In the genomic region with DNA sequence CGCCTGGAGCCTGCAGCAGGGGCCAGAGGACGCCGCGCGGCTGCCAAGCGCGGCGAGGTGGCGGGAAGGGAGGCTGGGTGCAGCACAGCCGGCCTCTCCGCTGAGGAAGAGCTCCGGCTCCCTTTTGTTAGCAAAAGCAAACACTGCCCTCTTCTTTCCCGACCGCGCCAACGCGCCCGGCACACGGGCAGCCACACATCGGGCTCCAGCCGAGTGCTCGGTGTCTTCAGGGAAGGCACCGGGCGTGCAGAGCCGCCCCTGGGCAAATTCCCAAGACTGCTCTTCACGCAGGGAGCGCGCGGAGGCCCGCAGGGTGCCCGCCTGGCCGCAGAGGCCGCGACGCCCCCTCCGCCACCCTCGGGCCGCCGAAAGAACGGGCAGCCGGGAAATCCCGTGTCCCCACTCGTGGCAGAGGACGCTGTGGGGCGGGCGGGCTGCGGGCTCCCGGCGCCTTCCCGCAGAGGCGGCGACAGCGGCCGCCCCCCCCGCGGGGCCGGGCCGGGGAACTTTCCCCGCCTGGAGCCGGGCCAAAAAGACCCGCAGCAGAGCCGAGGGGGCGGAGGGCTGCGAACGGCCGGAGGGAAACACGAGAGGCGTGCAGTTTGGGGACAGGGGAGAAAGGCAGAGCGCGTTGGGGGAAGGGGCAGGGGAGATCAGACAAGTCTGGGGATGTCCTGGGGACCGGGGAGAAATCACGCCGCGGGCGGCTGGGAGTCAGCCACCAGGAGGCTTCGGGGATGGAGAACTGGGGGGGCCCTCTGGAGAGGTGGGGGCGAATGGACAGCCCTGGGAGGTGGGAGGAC, we compare ENCODE assay signal across 8 cellular contexts. TPM values are rescaled to one million over a fixed set of nuclear protein-coding genes. Genes with fewer than 3 reads are reported as not detected.
DNase-seq lines count a peak whose midpoint lies in the region; ATAC-seq and TF ChIP-seq lines count a peak whose summit lies in the region.

No MANE protein-coding gene starts in this region.

- peaks cover 6 to 7% of the 10 kb centered on the region in 2 donors for H3K36me3 Mint-ChIP-seq in CD14-positive monocyte
- peaks cover 3% of the 10 kb centered on the region for H3K36me3 Mint-ChIP-seq in activated naive CD4-positive, alpha-beta T cell treated with anti-CD3 and anti-CD28 coated beads, Interleukin-2, amount 50 U/mL, for 24 hours

- in situ Hi-C loops in HAP-1 (cut with MboI; ENCODE audit: low sequenced_read_pairs): no loop called here

- H3K9me3 ChIP-seq in HAP-1: no peaks in the 10 kb centered on the region
- H3K9me3 ChIP-seq in cardiac muscle cell (ENCODE audit: low read depth): no peaks in the 10 kb centered on the region

- TF ChIP-seq POLR2A in erythroblast (IDR thresholded peaks at IDR 0.05; ENCODE audit: low read length): no peak

- peak; percentile 35 for ATAC-seq in omental fat pad (ENCODE audit: low FRiP score)

- H3K9me3 Mint-ChIP-seq in CD14-positive monocyte: peaks cover 3 to 23% (median 18%) of the 10 kb centered on the region in 7 donors
- H3K9me3 Mint-ChIP-seq in activated naive CD4-positive, alpha-beta T cell treated with anti-CD3 and anti-CD28 coated beads, Interleukin-2, amount 50 U/mL, for 24 hours: peaks cover 4% of the 10 kb centered on the region

- H3K27me3 ChIP-seq in HAP-1 (ENCODE audit: low read depth): peaks cover 34% of the 10 kb centered on the region
- peaks cover 6% of the 10 kb centered on the region for H3K27me3 ChIP-seq in cardiac muscle cell

- H3K4me1 ChIP-seq in HAP-1: peaks cover 15% of the 10 kb centered on the region
- H3K4me1 ChIP-seq in cardiac muscle cell (ENCODE audit: low read depth): peaks cover 9% of the 10 kb centered on the region

- H3K4me3 Mint-ChIP-seq in CD14-positive monocyte: peak overlapping the region; percentile 60 to 82
- peak overlapping the region; percentile 59 for H3K4me3 Mint-ChIP-seq in activated naive CD4-positive, alpha-beta T cell treated with anti-CD3 and anti-CD28 coated beads, Interleukin-2, amount 50 U/mL, for 24 hours

- peak overlapping the region; percentile 18 for H3K27ac ChIP-seq in cardiac muscle cell

- peaks cover 17% of the 10 kb centered on the region for H3K4me1 Mint-ChIP-seq in CD14-positive monocyte
- H3K4me1 Mint-ChIP-seq in activated naive CD4-positive, alpha-beta T cell treated with anti-CD3 and anti-CD28 coated beads, Interleukin-2, amount 50 U/mL, for 24 hours: peaks cover 9% of the 10 kb centered on the region

- peaks cover 44 to 57% (median 50%) of the 10 kb centered on the region in 3 donors for H3K27me3 Mint-ChIP-seq in CD14-positive monocyte (ENCODE audit: low read depth in 3 of 3)
- H3K27me3 Mint-ChIP-seq in activated naive CD4-positive, alpha-beta T cell treated with anti-CD3 and anti-CD28 coated beads, Interleukin-2, amount 50 U/mL, for 24 hours: peaks cover 28% of the 10 kb centered on the region

- intact Hi-C loops in CD14-positive monocyte (cut with micrococcal nuclease): no loop called here

- no peak for TF ChIP-seq CTCF in CD14-positive monocyte (IDR thresholded peaks at IDR 0.05)
- peak; percentile 24 for TF ChIP-seq CTCF in cardiac muscle cell (IDR thresholded peaks at IDR 0.05; ENCODE audit: low read depth, low read length)
- no peak for TF ChIP-seq CTCF in omental fat pad (IDR thresholded peaks at IDR 0.05)

- peak overlapping the region; percentile 46 for H3K4me3 ChIP-seq in HAP-1
- H3K4me3 ChIP-seq in cardiac muscle cell: peak overlapping the region; percentile 71

- no peak overlapping the region for H3K27ac Mint-ChIP-seq in CD14-positive monocyte
- H3K27ac Mint-ChIP-seq in activated naive CD4-positive, alpha-beta T cell treated with anti-CD3 and anti-CD28 coated beads, Interleukin-2, amount 50 U/mL, for 24 hours: no peak overlapping the region

- DNase-seq in CD14-positive monocyte (ENCODE audit: low spot score): no peak
- peak; percentile 41 to 69 for DNase-seq in HAP-1 (ENCODE audit: low spot score in 2 of 2)
- DNase-seq in NCI-H69 (lab: John Stamatoyannopoulos, UW): peak; percentile 92
- DNase-seq in cardiac muscle cell (ENCODE audit: low read depth in 1 of 2, low spot score in 1 of 2): peak; percentile 29 to 86
- no peak for DNase-seq in omental fat pad (ENCODE audit: low spot score)
- DNase-seq in stimulated activated naive CD4-positive, alpha-beta T cell treated with Interleukin-2 at 50 U/mL for 16 hours (lab: John Stamatoyannopoulos, UW): no peak
- no peak for DNase-seq in erythroblast (lab: John Stamatoyannopoulos, UW)

- H3K36me3 ChIP-seq in HAP-1 (replicated peaks) (no peaks in the 10 kb centered on the region), cardiac muscle cell (no peaks in the 10 kb centered on the region)

RNA-seq across cellular contexts. Expression of gene CADM1, which starts 0.9 kb away (rescaled TPM):
- polyA plus RNA-seq in CD14-positive monocyte (not detected), cardiac muscle cell (131 and 149 TPM in 2 replicates)
- total RNA-seq in cardiac muscle cell (113 and 126 TPM in 2 replicates), omental fat pad (10 to 100 TPM in 3 of 4 donors, 1 to 10 TPM in 1; 5.8 to 27.9 (median 14.9) TPM)

Comparison
In these comparisons a context has a peak if more than half of its experiments do, and no peak if none do; other contexts are left out.
1. DNase-seq: peak in HAP-1 (2 of 2), NCI-H69 (single experiment) and cardiac muscle cell (2 of 2); none in CD14-positive monocyte (single experiment), omental fat pad (single experiment), stimulated activated naive CD4-positive, alpha-beta T cell treated with Interleukin-2 at 50 U/mL for 16 hours (single experiment) and erythroblast (0 of 2).